In genomic region chr11:123313261-123313660, GRCh38 we compare ENCODE assay signal across 26 cellular contexts.
"Had no signal": no experiment of that assay in that cellular context is flagged by ENCODE, and none has a peak within 500 bp of the region (broad histone marks: within the 10 kb centered on the region; RNA-seq: fewer than 3 reads in every experiment).

No MANE protein-coding gene starts in this region.

- H3K9me3 ChIP-seq: ascending aorta, breast epithelium, esophagus muscularis mucosa, neutrophil, pancreas, testis, vagina had no signal

- H3K4me3 ChIP-seq: ascending aorta, breast epithelium, coronary artery, esophagus muscularis mucosa, pancreas, testis, vagina had no signal

- H3K27ac Mint-ChIP-seq: activated CD4-positive, alpha-beta T cell treated with anti-CD3 and anti-CD28 coated beads, Interleukin-2, amount 10 ng/mL, durations not matched to agents 7 days and 5 days; activated CD8-positive, alpha-beta memory T cell treated with anti-CD3 and anti-CD28 coated beads, Interleukin-2, amount 10 ng/mL, durations not matched to agents 7 days and 5 days; activated CD8-positive, alpha-beta T cell treated with anti-CD3 and anti-CD28 coated beads for 36 hours; activated naive CD4-positive, alpha-beta T cell treated with anti-CD3 and anti-CD28 coated beads, Interleukin-2, amount 50 U/mL, for 72 hours; activated T-helper 1 cell treated with anti-CD3 and anti-CD28 coated beads, Interleukin-12 subunit alpha, Interleukin-12 subunit beta, Interleukin-2, Interleukin-4 antibody, amounts not matched to agents 30 ng/mL and 10 ng/mL and 1 ng/mL, durations not matched to agents 14 hours and 24 hours and 36 hours; mesothelial cell of epicardium; natural killer cell; stimulated activated effector memory CD8-positive, alpha-beta T cell treated with anti-CD3 and anti-CD28 coated beads, Interleukin-12 subunit alpha, Interleukin-12 subunit beta, amount 100 ng/mL, for 72 hours; type B pancreatic cell had no signal

- H3K4me1 ChIP-seq: ascending aorta, pancreas, vagina had no signal

- H3K36me3 ChIP-seq: ascending aorta, breast epithelium, esophagus muscularis mucosa, neutrophil, pancreas, vagina had no signal

- H3K4me3 Mint-ChIP-seq: activated CD4-positive, alpha-beta T cell treated with anti-CD3 and anti-CD28 coated beads, Interleukin-2, amount 10 ng/mL, durations not matched to agents 7 days and 5 days; activated CD8-positive, alpha-beta memory T cell treated with anti-CD3 and anti-CD28 coated beads, Interleukin-2, amount 10 ng/mL, durations not matched to agents 7 days and 5 days; activated CD8-positive, alpha-beta T cell treated with anti-CD3 and anti-CD28 coated beads for 36 hours; activated T-helper 1 cell treated with anti-CD3 and anti-CD28 coated beads, Interleukin-12 subunit alpha, Interleukin-12 subunit beta, Interleukin-2, Interleukin-4 antibody, amounts not matched to agents 30 ng/mL and 10 ng/mL and 1 ng/mL, durations not matched to agents 14 hours and 24 hours and 36 hours; central memory CD8-positive, alpha-beta T cell; mesothelial cell of epicardium; natural killer cell; stimulated activated effector memory CD8-positive, alpha-beta T cell treated with anti-CD3 and anti-CD28 coated beads, Interleukin-12 subunit alpha, Interleukin-12 subunit beta, amount 100 ng/mL, for 72 hours; type B pancreatic cell had no signal

- H3K27ac ChIP-seq: ascending aorta, breast epithelium, coronary artery, esophagus muscularis mucosa, neutrophil, pancreas, testis, vagina, VCaP had no signal

- H3K4me1 Mint-ChIP-seq: activated CD8-positive, alpha-beta memory T cell treated with anti-CD3 and anti-CD28 coated beads, Interleukin-2, amount 10 ng/mL, durations not matched to agents 7 days and 5 days; central memory CD8-positive, alpha-beta T cell; natural killer cell; stimulated activated effector memory CD8-positive, alpha-beta T cell treated with anti-CD3 and anti-CD28 coated beads, Interleukin-12 subunit alpha, Interleukin-12 subunit beta, amount 100 ng/mL, for 72 hours had no signal

- DNase-seq: activated CD4-positive, alpha-beta T cell treated with anti-CD3 and anti-CD28 coated beads, Interleukin-2, amount 10 ng/mL, durations not matched to agents 7 days and 5 days; activated CD4-positive, CD25-positive, alpha-beta regulatory T cell treated with anti-CD3 and anti-CD28 coated beads, Interleukin-2, amount 50 U/mL, for 72 hours; activated CD8-positive, alpha-beta memory T cell treated with anti-CD3 and anti-CD28 coated beads, Interleukin-2, amount 10 ng/mL, durations not matched to agents 7 days and 5 days; activated CD8-positive, alpha-beta T cell treated with anti-CD3 and anti-CD28 coated beads for 36 hours; activated gamma-delta T cell treated with Interleukin-2 at 50 U/mL for 16 hours; activated T-cell treated with anti-CD3 and anti-CD28 coated beads for 4 hours; hippocampal formation; natural killer cell; pancreas; right cardiac atrium; small intestine; stimulated activated CD4-positive, alpha-beta T cell treated with anti-CD3 and anti-CD28 coated beads, Interleukin-2, amount 100 ng/mL, for 24 hours; testis had no signal

- H3K27me3 ChIP-seq: ascending aorta, breast epithelium, neutrophil, pancreas, testis, vagina had no signal

- H3K9me3 Mint-ChIP-seq: activated CD4-positive, alpha-beta T cell treated with anti-CD3 and anti-CD28 coated beads, Interleukin-2, amount 10 ng/mL, durations not matched to agents 7 days and 5 days; activated CD8-positive, alpha-beta T cell treated with anti-CD3 and anti-CD28 coated beads for 36 hours; activated naive CD4-positive, alpha-beta T cell treated with anti-CD3 and anti-CD28 coated beads, Interleukin-2, amount 50 U/mL, for 72 hours; activated T-helper 1 cell treated with anti-CD3 and anti-CD28 coated beads, Interleukin-12 subunit alpha, Interleukin-12 subunit beta, Interleukin-2, Interleukin-4 antibody, amounts not matched to agents 30 ng/mL and 10 ng/mL and 1 ng/mL, durations not matched to agents 14 hours and 24 hours and 36 hours; central memory CD8-positive, alpha-beta T cell; mesothelial cell of epicardium; natural killer cell; stimulated activated effector memory CD8-positive, alpha-beta T cell treated with anti-CD3 and anti-CD28 coated beads, Interleukin-12 subunit alpha, Interleukin-12 subunit beta, amount 100 ng/mL, for 72 hours; type B pancreatic cell had no signal

- H3K36me3 Mint-ChIP-seq: activated naive CD4-positive, alpha-beta T cell treated with anti-CD3 and anti-CD28 coated beads, Interleukin-2, amount 50 U/mL, for 72 hours; mesothelial cell of epicardium; natural killer cell; stimulated activated effector memory CD8-positive, alpha-beta T cell treated with anti-CD3 and anti-CD28 coated beads, Interleukin-12 subunit alpha, Interleukin-12 subunit beta, amount 100 ng/mL, for 72 hours; type B pancreatic cell had no signal

- ATAC-seq: activated CD8-positive, alpha-beta memory T cell treated with anti-CD3 and anti-CD28 coated beads, Interleukin-2, amount 10 ng/mL, durations not matched to agents 7 days and 5 days; activated CD8-positive, alpha-beta T cell treated with anti-CD3 and anti-CD28 coated beads for 36 hours; activated naive CD4-positive, alpha-beta T cell treated with anti-CD3 and anti-CD28 coated beads, Interleukin-2, amount 50 U/mL, for 72 hours; natural killer cell; pancreas; right cardiac atrium; stimulated activated effector memory CD8-positive, alpha-beta T cell treated with anti-CD3 and anti-CD28 coated beads, Interleukin-12 subunit alpha, Interleukin-12 subunit beta, amount 100 ng/mL, for 72 hours had no signal
